ENCODE assay signal across 24 cellular contexts in the genomic region with DNA sequence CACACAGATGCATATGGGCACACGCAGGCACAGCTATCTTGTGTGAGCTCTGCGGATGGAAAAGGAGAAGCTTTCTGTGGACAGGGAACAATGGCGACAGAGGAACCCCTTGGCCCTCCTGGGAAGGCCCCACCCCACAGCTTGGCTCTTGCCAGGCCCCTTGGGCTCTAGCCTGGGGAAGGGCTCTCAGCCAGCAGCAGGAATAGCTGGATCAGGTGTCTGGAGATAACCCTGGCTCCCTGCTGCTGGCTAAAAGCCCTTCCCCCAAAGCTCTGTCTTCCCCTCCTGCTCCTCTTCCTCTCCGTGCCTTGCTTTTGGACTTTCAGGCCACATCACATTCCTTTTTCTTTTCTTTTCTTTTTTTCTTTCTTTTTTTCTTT. TPM values are rescaled to one million over a fixed set of nuclear protein-coding genes. Genes with fewer than 3 reads are reported as not detected.
DNase-seq lines count a peak whose midpoint lies in the region; ATAC-seq lines count a peak whose summit lies in the region.
"Had no signal": no experiment of that assay in that cellular context is flagged by ENCODE, and none has a peak within 500 bp of the region (broad histone marks: within the 10 kb centered on the region; RNA-seq: fewer than 3 reads in every experiment).

No MANE protein-coding gene starts in this region.

- H2AFZ ChIP-seq in neuronal stem cell (ENCODE audit: low read length), result no peak overlapping the region
- H2AFZ ChIP-seq: GM23338, PC-9 had no signal

- H3K9ac ChIP-seq in neuronal stem cell (ENCODE audit: low read depth, low read length, poor library complexity), result no peak overlapping the region

- no peak overlapping the region for H3K18ac ChIP-seq in neuronal stem cell (ENCODE audit: low read length)

- H3K4ac ChIP-seq in neuronal stem cell (ENCODE audit: low read length), result no peak overlapping the region

- H3K36me3 ChIP-seq in neuronal stem cell (replicated peaks in 1 of 2; ENCODE audit: control insufficient read depth in 2 of 2, insufficient read depth in 2 of 2, low read length in 2 of 2), result no peaks in the 10 kb centered on the region
- H3K36me3 ChIP-seq: SJSA1 had no signal

- peaks cover 0 to 9% (median 0%) of the 10 kb centered on the region in 3 experiments for H3K27me3 ChIP-seq in neuronal stem cell (ENCODE audit: control insufficient read depth in 3 of 3, insufficient read depth in 3 of 3, low read depth in 1 of 3, low read length in 3 of 3)
- H3K27me3 ChIP-seq: SJSA1 had no signal

- intact Hi-C loops in Right ventricle myocardium superior (cut with DNase I), result no loop called here
- intact Hi-C loops in left cardiac atrium (cut with DNase I), result no loop called here

- H2BK15ac ChIP-seq in neuronal stem cell (ENCODE audit: low read length), result no peak overlapping the region

- peak overlapping the region; percentile 60 for H2AK5ac ChIP-seq in neuronal stem cell (ENCODE audit: low read depth, low read length)

- H2BK12ac ChIP-seq in neuronal stem cell (ENCODE audit: low read length), result no peak overlapping the region

- H2BK5ac ChIP-seq in neuronal stem cell (ENCODE audit: low read length), result no peak overlapping the region

- no peak overlapping the region for H3K4me3 ChIP-seq in neuronal stem cell (ENCODE audit: low read length in 2 of 2)
- H3K4me3 ChIP-seq: GM23338, PC-9, SJSA1 had no signal

- peaks cover 5 to 30% of the 10 kb centered on the region in 2 donors for H3K4me1 ChIP-seq in neuronal stem cell (ENCODE audit: control insufficient read depth in 2 of 2, insufficient read depth in 1 of 2, low read depth in 1 of 2, low read length in 2 of 2)
- H3K4me1 ChIP-seq: SJSA1 had no signal

- DNase-seq in Right ventricle myocardium superior (peak; percentile 37), left cardiac atrium (no peak), left lobe of liver (ENCODE audit: low spot score) (peak; percentile 74), neuronal stem cell (ENCODE audit: low spot score) (no peak), cerebellar cortex (ENCODE audit: low spot score) (no peak), pons (ENCODE audit: low spot score) (no peak)
- DNase-seq: AML-193; CD4-positive, alpha-beta T cell; DMS153; GDM1; IMR-90; NCI-H1417 treated with DMSO at 0.1 percent for 48 hours; NCI-H187 treated with DMSO at 0.1 percent for 48 hours; NCI-H345; NCI-H524 treated with DMSO at 0.1 percent for 48 hours; PC-9 had no signal

- no peak overlapping the region for H4K8ac ChIP-seq in neuronal stem cell (ENCODE audit: low read depth, low read length)

- ATAC-seq in Right ventricle myocardium superior (ENCODE audit: poor library complexity) (peak; percentile 40), left cardiac atrium (no peak), left lobe of liver (peak; percentile 22), GM21619 (IDR thresholded peaks at IDR 0.05; ENCODE audit: unreplicated experiment) (no peak), HG03520 (IDR thresholded peaks at IDR 0.05; ENCODE audit: unreplicated experiment) (no peak)

- no peak overlapping the region for H2BK120ac ChIP-seq in neuronal stem cell (ENCODE audit: low read depth, low read length)

- no peak overlapping the region for H3K23ac ChIP-seq in neuronal stem cell (ENCODE audit: low read depth, low read length, poor library complexity)

- H3K14ac ChIP-seq in neuronal stem cell (ENCODE audit: low read length), result no peak overlapping the region

- no peak overlapping the region for H3K4me2 ChIP-seq in neuronal stem cell (ENCODE audit: insufficient read depth, low read length, poor library complexity, severe bottlenecking)
- H3K4me2 ChIP-seq: GM23338, PC-9 had no signal

- H3K27ac ChIP-seq in neuronal stem cell (replicated peaks; ENCODE audit: low read length), result no peak overlapping the region
- H3K27ac ChIP-seq: 22Rv1, PC-9, SJSA1 had no signal

- H3K79me1 ChIP-seq in neuronal stem cell (ENCODE audit: low read depth, low read length), result no peaks in the 10 kb centered on the region

- no CpG with 5 or more reads among the region's 4 CpGs for whole genome bisulfite sequencing in neuronal stem cell (ENCODE audit: extremely low coverage in 2 of 2, insufficient read length in 2 of 2, insufficient replicate concordance in 1 of 2), 2 donors

- no peak overlapping the region for H4K91ac ChIP-seq in neuronal stem cell (ENCODE audit: low read depth, low read length, poor library complexity)

- peaks cover 0 to 1% of the 10 kb centered on the region in 2 donors for H3K9me3 ChIP-seq in neuronal stem cell (replicated peaks in 1 of 2; ENCODE audit: control insufficient read depth in 2 of 2, insufficient read depth in 1 of 2, low read depth in 1 of 2, low read length in 2 of 2)
- H3K9me3 ChIP-seq: SJSA1 had no signal

RNA-seq across cellular contexts. Expression of a gene that starts 24.3 kb away (rescaled TPM):
- total RNA-seq in Right ventricle myocardium superior, result 3.4 TPM
- total RNA-seq in left cardiac atrium, result 10 to 100 TPM; 21.0 to 41.8 TPM
- total RNA-seq in left lobe of liver, result 185 TPM
- polyA plus RNA-seq in neuronal stem cell (2013, experiment 1 of 2), result 0.78 TPM
- polyA plus RNA-seq in neuronal stem cell (2013, experiment 2 of 2), result 0.96 TPM
- total RNA-seq: M059J had no signal

RNA-seq across cellular contexts. Expression of a gene that starts 52.4 kb away (rescaled TPM):
- total RNA-seq in Right ventricle myocardium superior, result 0.13 TPM
- total RNA-seq in left cardiac atrium, result 1 to 10 TPM in 1 of 2 donors, under 1 TPM in 1; 0.58 to 4.0 TPM
- not detected for total RNA-seq in left lobe of liver
- 1.1 TPM for polyA plus RNA-seq in neuronal stem cell (2013, experiment 1 of 2)
- 0.97 TPM for polyA plus RNA-seq in neuronal stem cell (2013, experiment 2 of 2)
- total RNA-seq: CD4-positive, alpha-beta T cell; Daoy; HT-29; IMR-90; M059J; PC-9; SJSA1 had no signal
- polyA plus RNA-seq: IMR-90 had no signal

Comparison
In these comparisons a context has a peak if more than half of its experiments do, and no peak if none do; other contexts are left out.
1. ATAC-seq: peak in Right ventricle myocardium superior (single experiment) and left lobe of liver (single experiment); none in left cardiac atrium (0 of 2), GM21619 (single experiment) and HG03520 (single experiment).
2. DNase-seq: peak in Right ventricle myocardium superior (single experiment) and left lobe of liver (single experiment); none in left cardiac atrium (single experiment), neuronal stem cell (single experiment), cerebellar cortex (single experiment) and pons (single experiment).